ENCODE assay signal across 8 cellular contexts in the genomic region with DNA sequence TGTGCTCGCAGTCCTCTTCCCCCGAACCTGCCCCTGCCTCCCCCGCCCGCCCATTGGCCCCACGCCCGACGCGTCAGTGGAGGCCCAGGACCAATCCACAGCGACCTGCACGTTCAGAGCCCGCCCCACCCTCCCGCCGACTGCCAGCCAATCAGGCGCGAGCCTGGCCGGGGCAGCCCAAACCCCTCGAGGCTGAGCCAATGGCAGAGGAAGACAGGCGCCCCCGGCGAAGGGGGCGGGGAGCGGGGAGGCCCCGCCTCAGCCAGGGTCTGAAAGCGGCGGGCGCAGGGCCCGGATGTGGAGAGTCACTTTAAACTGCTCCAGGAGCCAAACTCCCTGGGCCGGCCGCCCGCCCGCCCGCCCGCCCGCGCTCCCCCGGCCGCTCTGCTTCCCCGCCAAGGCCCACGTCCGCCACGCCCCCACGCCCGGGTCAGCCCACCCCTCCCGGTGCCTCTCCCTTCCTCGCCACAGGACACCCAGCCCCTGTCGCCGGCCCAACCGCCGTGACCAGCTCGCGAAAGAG. TPM values are rescaled to one million over a fixed set of nuclear protein-coding genes. Genes with fewer than 3 reads are reported as not detected.
DNase-seq lines count a peak whose midpoint lies in the region; ATAC-seq and TF ChIP-seq lines count a peak whose summit lies in the region.

No MANE protein-coding gene starts in this region.

- H3K14ac ChIP-seq in trophoblast cell (ENCODE audit: low read length): peak overlapping the region; percentile 99

- H3K9me3 ChIP-seq in adipocyte (ENCODE audit: control insufficient read depth, low read length): peaks cover 6% of the 10 kb centered on the region
- H3K9me3 ChIP-seq in heart left ventricle: peaks cover 0 to 4% (median 0%) of the 10 kb centered on the region in 12 donors
- H3K9me3 ChIP-seq in trophoblast cell (ENCODE audit: insufficient read depth, low read depth, low read length): peaks cover 1% of the 10 kb centered on the region
- no peaks in the 10 kb centered on the region for H3K9me3 ChIP-seq in tibial nerve

- intact Hi-C loops in heart left ventricle (cut with DNase I): loop anchor here in 9 of 10 donors (1.0 to 10.0 kb wide), 7 partner anchors 64 to 173 kb away; partner anchors contain the start of genes UGGT1 (in 6 of the 9), AMMECR1L (in 4 of the 9) and POLR2D (in 1 of the 9)

- peak overlapping the region; percentile 100 for H3K18ac ChIP-seq in trophoblast cell (ENCODE audit: low read length)

- no peak for TF ChIP-seq POLR2A in heart left ventricle (IDR thresholded peaks at IDR 0.05)
- TF ChIP-seq POLR2A in tibial nerve (IDR thresholded peaks at IDR 0.05): no peak

- TF ChIP-seq EP300 in tibial nerve (IDR thresholded peaks at IDR 0.05): peak in 1 of 2 donors; percentile 13

- TF ChIP-seq CTCF in GM12865 (IDR thresholded peaks at IDR 0.05; ENCODE audit: insufficient read depth, low read depth, low read length, missing control alignments): no peak
- TF ChIP-seq CTCF in heart left ventricle (IDR thresholded peaks at IDR 0.05): no peak
- TF ChIP-seq CTCF in tibial nerve (IDR thresholded peaks at IDR 0.05): peak in 1 of 5 experiments; percentile 7

- peak overlapping the region; percentile 99 for H2AFZ ChIP-seq in trophoblast cell (ENCODE audit: insufficient read depth, low read length, poor library complexity)

- peaks cover 4% of the 10 kb centered on the region for H3K79me1 ChIP-seq in trophoblast cell (ENCODE audit: low read length)

- peaks cover 8% of the 10 kb centered on the region for H3K79me2 ChIP-seq in trophoblast cell (ENCODE audit: control insufficient read depth, insufficient read depth, low read length, poor library complexity)

- peak overlapping the region; percentile 98 for H2BK120ac ChIP-seq in trophoblast cell (ENCODE audit: insufficient read depth, low read length, poor library complexity)

- no peak overlapping the region for H3K23ac ChIP-seq in trophoblast cell (ENCODE audit: low read length)

- H2BK12ac ChIP-seq in trophoblast cell (ENCODE audit: low read length): peak overlapping the region; percentile 63

- peak; percentile 99 for DNase-seq in GM12865 (ENCODE audit: low read depth)
- DNase-seq in NCI-H1417 treated with DMSO at 0.1 percent for 48 hours (lab: John Stamatoyannopoulos, UW): peak; percentile 77
- peak; percentile 87 to 95 for DNase-seq in SW 1271 (lab: John Stamatoyannopoulos, UW)
- DNase-seq in adipocyte (ENCODE audit: low read depth): peak; percentile 99
- peak; percentile 99 to 100 (median 100) for DNase-seq in heart left ventricle
- peak; percentile 98 to 99 for DNase-seq in trophoblast cell
- DNase-seq in tibial nerve (ENCODE audit: low spot score in 2 of 2): peak; percentile 96 to 99

- peak overlapping the region; percentile 99 for H4K8ac ChIP-seq in trophoblast cell (ENCODE audit: low read depth, low read length)

- H2BK5ac ChIP-seq in trophoblast cell (ENCODE audit: low read depth, low read length, poor library complexity): peak overlapping the region; percentile 51

- H4K12ac ChIP-seq in trophoblast cell (ENCODE audit: low read depth, low read length): peak overlapping the region; percentile 100

- H3K4me3 ChIP-seq in GM12865 (ENCODE audit: low read depth, low read length): peak overlapping the region; percentile 84
- peak overlapping the region; percentile 90 for H3K4me3 ChIP-seq in adipocyte (ENCODE audit: low read length)
- H3K4me3 ChIP-seq in heart left ventricle: peak overlapping the region; percentile 81 to 100 (median 93)
- H3K4me3 ChIP-seq in trophoblast cell (ENCODE audit: low read depth, low read length): peak overlapping the region; percentile 100
- H3K4me3 ChIP-seq in tibial nerve: peak overlapping the region; percentile 70 to 97 (median 80)

- H3K9ac ChIP-seq in adipocyte (ENCODE audit: low read length): peak overlapping the region; percentile 90
- H3K9ac ChIP-seq in trophoblast cell (ENCODE audit: low read length): peak overlapping the region; percentile 98

- no peaks in the 10 kb centered on the region for H3K27me3 ChIP-seq in adipocyte (replicated peaks; ENCODE audit: control insufficient read depth, insufficient read depth, low read length)
- H3K27me3 ChIP-seq in heart left ventricle: no peaks in the 10 kb centered on the region
- H3K27me3 ChIP-seq in trophoblast cell (ENCODE audit: insufficient read depth, low read length): no peaks in the 10 kb centered on the region
- H3K27me3 ChIP-seq in tibial nerve: no peaks in the 10 kb centered on the region

- H3K4me2 ChIP-seq in trophoblast cell (ENCODE audit: low read length): peak overlapping the region; percentile 60

- H2AK5ac ChIP-seq in trophoblast cell (ENCODE audit: low read length): peak overlapping the region; percentile 99

- WGBS in heart left ventricle, 4 donors: 0 to 3% (median 1%) methylated on average over 1 to 51 of the region's 51 CpGs
- no CpG with 5 or more reads among the region's 51 CpGs for WGBS in trophoblast cell (ENCODE audit: extremely low coverage, insufficient coverage, insufficient read length)
- no CpG with 5 or more reads among the region's 51 CpGs for WGBS in tibial nerve, 2 donors

- H4K91ac ChIP-seq in trophoblast cell (ENCODE audit: low read depth, low read length): peak overlapping the region; percentile 99

- peaks cover 13% of the 10 kb centered on the region for H3K4me1 ChIP-seq in adipocyte (ENCODE audit: control insufficient read depth, insufficient read depth, low read length)
- H3K4me1 ChIP-seq in heart left ventricle: peaks cover 0 to 23% (median 10%) of the 10 kb centered on the region in 12 donors
- H3K4me1 ChIP-seq in trophoblast cell (ENCODE audit: control insufficient read depth in 1 of 2, insufficient read depth in 2 of 2, low read length in 2 of 2): no peaks in the 10 kb centered on the region
- H3K4me1 ChIP-seq in tibial nerve: peaks cover 0 to 22% (median 0%) of the 10 kb centered on the region in 4 donors

- peak overlapping the region; percentile 91 to 100 (median 96) for H3K27ac ChIP-seq in heart left ventricle
- peak overlapping the region; percentile 94 for H3K27ac ChIP-seq in trophoblast cell (ENCODE audit: low read depth, low read length)
- H3K27ac ChIP-seq in tibial nerve: peak overlapping the region; percentile 82 to 97 (median 96)

- H3K36me3 ChIP-seq in adipocyte (ENCODE audit: control insufficient read depth, insufficient read depth, low read length, severe bottlenecking): peaks cover 3% of the 10 kb centered on the region
- peaks cover 0 to 19% (median 3%) of the 10 kb centered on the region in 9 donors for H3K36me3 ChIP-seq in heart left ventricle
- H3K36me3 ChIP-seq in trophoblast cell (ENCODE audit: control insufficient read depth in 1 of 2, insufficient read depth in 2 of 2, low read length in 2 of 2): peaks cover 5 to 6% of the 10 kb centered on the region in 2 experiments
- H3K36me3 ChIP-seq in tibial nerve: peaks cover 0 to 3% (median 0%) of the 10 kb centered on the region in 3 donors

- peak overlapping the region; percentile 99 for H3K4ac ChIP-seq in trophoblast cell (ENCODE audit: low read depth, low read length)

- ATAC-seq in HG02840 (IDR thresholded peaks at IDR 0.05; ENCODE audit: low FRiP score, unreplicated experiment) (peak; percentile 77), heart left ventricle (peak; percentile 94 to 98 (median 96))

RNA-seq across cellular contexts. Expression of gene SAP130, which starts 0.5 kb away (rescaled TPM):
- total RNA-seq in heart left ventricle: 10 to 100 TPM; 11.4 to 20.3 (median 15.5) TPM
- polyA plus RNA-seq in heart left ventricle: 10 to 100 TPM in 1 of 2 donors, 1 to 10 TPM in 1; 4.6 to 14.5 TPM
- 38.1 and 38.8 TPM in 2 replicates for polyA plus RNA-seq in trophoblast cell (2013)
- total RNA-seq in tibial nerve: 10 to 100 TPM in 2 of 4 donors, 1 to 10 TPM in 2; 6.1 to 14.2 (median 10.6) TPM

Comparison
In these comparisons a context has a peak if more than half of its experiments do, and no peak if none do; other contexts are left out.
1. Peak in every context shown above with its lines: DNase-seq, ATAC-seq, H3K4me3 ChIP-seq and H3K27ac ChIP-seq.